In genomic region chr5:54133917-54134316, GRCh38 we compare ENCODE assay signal across 27 cellular contexts.
"Had no signal": no experiment of that assay in that cellular context is flagged by ENCODE, and none has a peak within 500 bp of the region (broad histone marks: within the 10 kb centered on the region; RNA-seq: fewer than 3 reads in every experiment).

No MANE protein-coding gene starts in this region.

- H3K4me1 ChIP-seq: colonic mucosa, foreskin keratinocyte, gastrocnemius medialis had no signal

- FAIRE-seq: colon, endometrium, frontal cortex had no signal

- H3K36me3 ChIP-seq: colonic mucosa, esophagus muscularis mucosa, esophagus squamous epithelium, gastrocnemius medialis, gastroesophageal sphincter, heart left ventricle, heart right ventricle had no signal

- ATAC-seq: effector memory CD8-positive, alpha-beta T cell; esophagus mucosa; foreskin keratinocyte; gastrocnemius medialis; gastroesophageal sphincter; heart left ventricle; heart right ventricle had no signal

- H3K9me3 ChIP-seq: colonic mucosa, esophagus muscularis mucosa, esophagus squamous epithelium, gastrocnemius medialis, gastroesophageal sphincter, heart left ventricle, heart right ventricle had no signal

- DNase-seq: colonic mucosa; cortex of kidney; dermis blood vessel endothelial cell; dorsolateral prefrontal cortex; effector CD4-positive, alpha-beta T cell; effector CD8-positive, alpha-beta T cell; effector memory CD4-positive, alpha-beta T cell; effector memory CD8-positive, alpha-beta T cell; endodermal cell; erythroblast; esophagus squamous epithelium; foreskin fibroblast; foreskin keratinocyte; foreskin melanocyte; gastrocnemius medialis; glutamatergic neuron; head of caudate nucleus; heart left ventricle; heart right ventricle had no signal

- H3K27me3 ChIP-seq: colonic mucosa, dorsolateral prefrontal cortex, esophagus muscularis mucosa, esophagus squamous epithelium, foreskin keratinocyte, gastrocnemius medialis, gastroesophageal sphincter, heart left ventricle, heart right ventricle had no signal

- H3K4me3 ChIP-seq: colonic mucosa, coronary artery, dorsolateral prefrontal cortex, esophagus muscularis mucosa, esophagus squamous epithelium, gastrocnemius medialis, gastroesophageal sphincter, heart left ventricle, heart right ventricle had no signal

- H3K27ac ChIP-seq: colonic mucosa, coronary artery, dorsolateral prefrontal cortex, epithelial cell of prostate, esophagus muscularis mucosa, esophagus squamous epithelium, foreskin keratinocyte, gastrocnemius medialis, gastroesophageal sphincter, heart left ventricle, heart right ventricle had no signal
